ENCODE assay signal across 30 cellular contexts in the genomic region with DNA sequence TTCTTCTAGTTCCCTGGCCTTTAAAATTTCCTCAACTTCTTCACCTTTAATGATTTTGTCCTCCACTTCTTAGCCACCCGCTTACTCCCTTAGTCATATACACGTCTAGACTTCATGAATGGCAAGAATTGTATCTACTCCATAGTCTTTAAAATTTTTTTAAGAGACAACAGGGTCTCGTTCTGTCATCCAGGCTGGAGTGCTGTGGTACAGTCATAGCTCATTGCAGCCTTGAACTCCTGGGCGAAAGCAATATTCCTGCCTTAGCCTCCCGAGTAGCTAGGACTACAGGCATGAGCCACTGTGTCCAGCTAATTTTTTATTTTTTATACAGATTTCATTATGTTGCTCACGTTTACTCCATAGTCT.
"Had no signal": no experiment of that assay in that cellular context is flagged by ENCODE, and none has a peak within 500 bp of the region (broad histone marks: within the 10 kb centered on the region; RNA-seq: fewer than 3 reads in every experiment).

No MANE protein-coding gene starts in this region.

- ATAC-seq: activated naive CD8-positive, alpha-beta T cell treated with anti-CD3 and anti-CD28 coated beads, Interleukin-2, amount 50 U/mL, for 24 hours; body of pancreas; gastroesophageal sphincter; natural killer cell treated with Interleukin-12 subunit alpha and Interleukin-12 subunit beta and Interleukin-15 and Interleukin-18, amount 100 ng/mL, for 72 hours had no signal

- H3K27ac ChIP-seq: body of pancreas, cardiac muscle cell, colonic mucosa, gastroesophageal sphincter, neutrophil, ovary, sigmoid colon, spleen, tibial nerve had no signal

- H3K4me3 Mint-ChIP-seq: activated CD4-positive, alpha-beta memory T cell treated with anti-CD3 and anti-CD28 coated beads, Interleukin-2, amount 10 ng/mL, durations not matched to agents 7 days and 5 days; activated CD4-positive, alpha-beta T cell treated with anti-CD3 and anti-CD28 coated beads, Interleukin-2, amount 10 ng/mL, durations not matched to agents 7 days and 5 days; activated naive CD8-positive, alpha-beta T cell treated with anti-CD3 and anti-CD28 coated beads, Interleukin-2, amount 50 U/mL, for 24 hours; activated T-cell treated with anti-CD3 and anti-CD28 coated beads, Interleukin-2, amount 50 U/mL, for 24 hours; memory B cell; natural killer cell treated with Interleukin-12 subunit alpha and Interleukin-12 subunit beta and Interleukin-15 and Interleukin-18, amount 100 ng/mL, for 72 hours; WTC11 had no signal

- H3K27me3 Mint-ChIP-seq: activated CD4-positive, alpha-beta memory T cell treated with anti-CD3 and anti-CD28 coated beads, Interleukin-2, amount 10 ng/mL, durations not matched to agents 7 days and 5 days; activated CD4-positive, alpha-beta T cell treated with anti-CD3 and anti-CD28 coated beads, Interleukin-2, amount 10 ng/mL, durations not matched to agents 7 days and 5 days; activated naive CD8-positive, alpha-beta T cell treated with anti-CD3 and anti-CD28 coated beads, Interleukin-2, amount 50 U/mL, for 24 hours; memory B cell; progenitor cell of endocrine pancreas had no signal

- H3K4me3 ChIP-seq: body of pancreas, cardiac muscle cell, colonic mucosa, gastroesophageal sphincter, ovary, sigmoid colon, spleen, tibial nerve had no signal

- DNase-seq: activated CD4-positive, alpha-beta memory T cell treated with anti-CD3 and anti-CD28 coated beads, Interleukin-2, amount 10 ng/mL, durations not matched to agents 7 days and 5 days; activated CD4-positive, alpha-beta T cell treated with anti-CD3 and anti-CD28 coated beads for 1 hour; activated CD4-positive, alpha-beta T cell treated with anti-CD3 and anti-CD28 coated beads, Interleukin-2, amount 10 ng/mL, durations not matched to agents 7 days and 5 days; activated CD8-positive, alpha-beta memory T cell treated with anti-CD3 and anti-CD28 coated beads, Interleukin-2, amount 50 U/mL, for 48 hours; activated gamma-delta T cell; activated naive CD4-positive, alpha-beta T cell treated with anti-CD3 and anti-CD28 coated beads, Interleukin-2, amount 50 U/mL, for 16 hours; activated naive CD8-positive, alpha-beta T cell treated with anti-CD3 and anti-CD28 coated beads, Interleukin-2, amount 50 U/mL, for 24 hours; activated T-cell treated with anti-CD3 and anti-CD28 coated beads, Interleukin-2, amount 50 U/mL, for 24 hours; body of pancreas; cerebellar nuclear complex; colonic mucosa; effector memory CD4-positive, alpha-beta T cell; erythroblast; hippocampal formation; kidney; ovary; retina; sigmoid colon; spleen; stimulated activated CD4-positive, alpha-beta T cell treated with anti-CD3 and anti-CD28 coated beads, Interleukin-2, amount 100 ng/mL, for 48 hours; stimulated activated naive CD4-positive, alpha-beta T cell treated with Interleukin-2 at 50 U/mL for 16 hours; T-helper 2 cell had no signal

- H3K4me1 Mint-ChIP-seq: activated naive CD8-positive, alpha-beta T cell treated with anti-CD3 and anti-CD28 coated beads, Interleukin-2, amount 50 U/mL, for 24 hours; memory B cell had no signal

- H3K9me3 Mint-ChIP-seq: activated CD4-positive, alpha-beta memory T cell treated with anti-CD3 and anti-CD28 coated beads, Interleukin-2, amount 10 ng/mL, durations not matched to agents 7 days and 5 days; activated CD4-positive, alpha-beta T cell treated with anti-CD3 and anti-CD28 coated beads, Interleukin-2, amount 10 ng/mL, durations not matched to agents 7 days and 5 days; activated naive CD8-positive, alpha-beta T cell treated with anti-CD3 and anti-CD28 coated beads, Interleukin-2, amount 50 U/mL, for 24 hours; activated T-cell treated with anti-CD3 and anti-CD28 coated beads, Interleukin-2, amount 50 U/mL, for 24 hours; natural killer cell treated with Interleukin-12 subunit alpha and Interleukin-12 subunit beta and Interleukin-15 and Interleukin-18, amount 100 ng/mL, for 72 hours had no signal

- H3K4me1 ChIP-seq: body of pancreas, colonic mucosa, gastroesophageal sphincter, sigmoid colon, spleen, tibial nerve had no signal

- H3K9me3 ChIP-seq: body of pancreas, colonic mucosa, gastroesophageal sphincter, neutrophil, ovary, sigmoid colon, spleen, tibial nerve had no signal

- H3K27ac Mint-ChIP-seq: activated CD4-positive, alpha-beta memory T cell treated with anti-CD3 and anti-CD28 coated beads, Interleukin-2, amount 10 ng/mL, durations not matched to agents 7 days and 5 days; activated CD4-positive, alpha-beta T cell treated with anti-CD3 and anti-CD28 coated beads, Interleukin-2, amount 10 ng/mL, durations not matched to agents 7 days and 5 days; activated naive CD8-positive, alpha-beta T cell treated with anti-CD3 and anti-CD28 coated beads, Interleukin-2, amount 50 U/mL, for 24 hours; activated T-cell treated with anti-CD3 and anti-CD28 coated beads, Interleukin-2, amount 50 U/mL, for 24 hours; memory B cell; natural killer cell treated with Interleukin-12 subunit alpha and Interleukin-12 subunit beta and Interleukin-15 and Interleukin-18, amount 100 ng/mL, for 72 hours; progenitor cell of endocrine pancreas; WTC11 had no signal

- FAIRE-seq: kidney had no signal

- H3K36me3 Mint-ChIP-seq: memory B cell; natural killer cell treated with Interleukin-12 subunit alpha and Interleukin-12 subunit beta and Interleukin-15 and Interleukin-18, amount 100 ng/mL, for 72 hours; WTC11 had no signal
